ENCODE assay signal across 3 cellular contexts in the genomic region with DNA sequence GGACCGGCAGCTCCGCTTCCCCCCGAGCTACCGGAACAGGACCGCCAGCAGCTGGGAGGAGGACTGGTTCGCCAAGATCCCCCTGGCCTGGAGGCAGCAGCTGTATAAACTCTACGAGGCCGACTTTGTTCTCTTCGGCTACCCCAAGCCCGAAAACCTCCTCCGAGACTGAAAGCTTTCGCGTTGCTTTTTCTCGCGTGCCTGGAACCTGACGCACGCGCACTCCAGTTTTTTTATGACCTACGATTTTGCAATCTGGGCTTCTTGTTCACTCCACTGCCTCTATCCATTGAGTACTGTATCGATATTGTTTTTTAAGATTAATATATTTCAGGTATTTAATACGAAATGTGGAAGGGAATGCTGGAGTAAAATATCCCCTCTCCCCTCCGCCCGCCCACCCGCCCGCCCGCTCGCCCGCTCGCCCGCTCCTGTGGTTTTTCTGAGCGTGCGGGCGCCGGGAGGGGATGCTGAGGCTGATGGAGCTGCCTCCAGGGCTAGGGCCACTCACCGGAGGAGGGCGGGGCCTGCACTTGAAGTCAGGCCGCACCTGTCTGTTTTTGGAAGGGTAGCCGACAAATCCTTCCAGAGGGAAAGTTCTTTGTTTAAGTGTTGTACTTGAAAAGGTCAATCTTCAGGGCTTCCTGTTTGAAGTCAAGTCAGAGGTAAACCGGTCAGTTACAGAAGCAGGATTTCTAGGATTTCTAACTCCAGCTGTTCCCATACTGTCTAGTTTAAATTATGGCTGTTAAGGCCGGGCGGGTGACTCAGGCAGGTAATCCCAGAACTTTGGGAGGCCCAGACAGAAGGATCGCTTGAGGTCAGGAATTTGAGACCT.
TF ChIP-seq lines count a peak whose summit lies in the region.

No MANE protein-coding gene starts in this region.

TF ChIP-seq in SK-N-SH, 30 proteins besides CTCF, POLR2A, EP300 and RAD21:
- TF ChIP-seq ELF1 (IDR thresholded peaks at IDR 0.05), result no peak
- TF ChIP-seq, protein P1, sequence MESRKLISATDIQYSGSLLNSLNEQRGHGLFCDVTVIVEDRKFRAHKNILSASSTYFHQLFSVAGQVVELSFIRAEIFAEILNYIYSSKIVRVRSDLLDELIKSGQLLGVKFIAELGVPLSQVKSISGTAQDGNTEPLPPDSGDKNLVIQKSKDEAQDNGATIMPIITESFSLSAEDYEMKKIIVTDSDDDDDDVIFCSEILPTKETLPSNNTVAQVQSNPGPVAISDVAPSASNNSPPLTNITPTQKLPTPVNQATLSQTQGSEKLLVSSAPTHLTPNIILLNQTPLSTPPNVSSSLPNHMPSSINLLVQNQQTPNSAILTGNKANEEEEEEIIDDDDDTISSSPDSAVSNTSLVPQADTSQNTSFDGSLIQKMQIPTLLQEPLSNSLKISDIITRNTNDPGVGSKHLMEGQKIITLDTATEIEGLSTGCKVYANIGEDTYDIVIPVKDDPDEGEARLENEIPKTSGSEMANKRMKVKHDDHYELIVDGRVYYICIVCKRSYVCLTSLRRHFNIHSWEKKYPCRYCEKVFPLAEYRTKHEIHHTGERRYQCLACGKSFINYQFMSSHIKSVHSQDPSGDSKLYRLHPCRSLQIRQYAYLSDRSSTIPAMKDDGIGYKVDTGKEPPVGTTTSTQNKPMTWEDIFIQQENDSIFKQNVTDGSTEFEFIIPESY (IDR thresholded peaks at IDR 0.05; ENCODE audit: borderline replicate concordance, low read depth), result no peak
- TF ChIP-seq RCOR1 (IDR thresholded peaks at IDR 0.05; ENCODE audit: low read length), result no peak
- TF ChIP-seq JUND (IDR thresholded peaks at IDR 0.05), result no peak
- TF ChIP-seq EZH2phosphoT487 (IDR thresholded peaks at IDR 0.05; ENCODE audit: borderline replicate concordance, low read depth), result no peak
TF ChIP-seq in SK-N-SH: peak in this region for 0.

TF ChIP-seq in SK-N-SH treated with all-trans-retinoic acid at 6 μM for 48 hours, 23 proteins besides CTCF, POLR2A, EP300 and RAD21:
- TF ChIP-seq OSR1 (CRISPR knock-in tag; IDR thresholded peaks at IDR 0.05), result no peak
- TF ChIP-seq, protein P2, sequence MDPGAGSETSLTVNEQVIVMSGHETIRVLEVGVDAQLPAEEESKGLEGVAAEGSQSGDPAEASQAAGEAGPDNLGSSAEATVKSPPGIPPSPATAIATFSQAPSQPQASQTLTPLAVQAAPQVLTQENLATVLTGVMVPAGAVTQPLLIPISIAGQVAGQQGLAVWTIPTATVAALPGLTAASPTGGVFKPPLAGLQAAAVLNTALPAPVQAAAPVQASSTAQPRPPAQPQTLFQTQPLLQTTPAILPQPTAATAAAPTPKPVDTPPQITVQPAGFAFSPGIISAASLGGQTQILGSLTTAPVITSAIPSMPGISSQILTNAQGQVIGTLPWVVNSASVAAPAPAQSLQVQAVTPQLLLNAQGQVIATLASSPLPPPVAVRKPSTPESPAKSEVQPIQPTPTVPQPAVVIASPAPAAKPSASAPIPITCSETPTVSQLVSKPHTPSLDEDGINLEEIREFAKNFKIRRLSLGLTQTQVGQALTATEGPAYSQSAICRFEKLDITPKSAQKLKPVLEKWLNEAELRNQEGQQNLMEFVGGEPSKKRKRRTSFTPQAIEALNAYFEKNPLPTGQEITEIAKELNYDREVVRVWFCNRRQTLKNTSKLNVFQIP (CRISPR knock-in tag; IDR thresholded peaks at IDR 0.05; ENCODE audit: borderline replicate concordance, low read depth), result no peak
- TF ChIP-seq ZFP3 (CRISPR knock-in tag; IDR thresholded peaks at IDR 0.05), result no peak
- TF ChIP-seq BACH2 (CRISPR knock-in tag; IDR thresholded peaks at IDR 0.05; ENCODE audit: borderline replicate concordance), result no peak
- no peak for TF ChIP-seq ESRRG (CRISPR knock-in tag; IDR thresholded peaks at IDR 0.05)
- TF ChIP-seq ZFP30 (CRISPR knock-in tag; IDR thresholded peaks at IDR 0.05), result no peak
- TF ChIP-seq, protein P3, sequence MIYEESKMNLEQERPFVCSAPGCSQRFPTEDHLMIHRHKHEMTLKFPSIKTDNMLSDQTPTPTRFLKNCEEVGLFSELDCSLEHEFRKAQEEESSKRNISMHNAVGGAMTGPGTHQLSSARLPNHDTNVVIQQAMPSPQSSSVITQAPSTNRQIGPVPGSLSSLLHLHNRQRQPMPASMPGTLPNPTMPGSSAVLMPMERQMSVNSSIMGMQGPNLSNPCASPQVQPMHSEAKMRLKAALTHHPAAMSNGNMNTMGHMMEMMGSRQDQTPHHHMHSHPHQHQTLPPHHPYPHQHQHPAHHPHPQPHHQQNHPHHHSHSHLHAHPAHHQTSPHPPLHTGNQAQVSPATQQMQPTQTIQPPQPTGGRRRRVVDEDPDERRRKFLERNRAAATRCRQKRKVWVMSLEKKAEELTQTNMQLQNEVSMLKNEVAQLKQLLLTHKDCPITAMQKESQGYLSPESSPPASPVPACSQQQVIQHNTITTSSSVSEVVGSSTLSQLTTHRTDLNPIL (CRISPR knock-in tag; IDR thresholded peaks at IDR 0.05; ENCODE audit: low read depth), result no peak

TF ChIP-seq in H1, 55 proteins besides CTCF, POLR2A, EP300 and RAD21:
- TF ChIP-seq, protein P4, sequence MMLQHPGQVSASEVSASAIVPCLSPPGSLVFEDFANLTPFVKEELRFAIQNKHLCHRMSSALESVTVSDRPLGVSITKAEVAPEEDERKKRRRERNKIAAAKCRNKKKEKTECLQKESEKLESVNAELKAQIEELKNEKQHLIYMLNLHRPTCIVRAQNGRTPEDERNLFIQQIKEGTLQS (IDR thresholded peaks at IDR 0.05; ENCODE audit: insufficient read depth, low read depth, low read length), result no peak
- TF ChIP-seq JUND (IDR thresholded peaks at IDR 0.05; ENCODE audit: low read length) (no peak), HDAC6 (IDR thresholded peaks at IDR 0.05; ENCODE audit: low read depth, low read length) (no peak)
